ENCODE assay signal across 36 cellular contexts in genomic region chr18:11719050-11719449, GRCh38. TPM values are rescaled to one million over a fixed set of nuclear protein-coding genes. Genes with fewer than 3 reads are reported as not detected.
"Had no signal": no experiment of that assay in that cellular context is flagged by ENCODE, and none has a peak within 500 bp of the region (broad histone marks: within the 10 kb centered on the region; RNA-seq: fewer than 3 reads in every experiment).

No MANE protein-coding gene starts in this region.

- H3K4me3 ChIP-seq: adrenal gland, body of pancreas, breast epithelium had no signal

- H3K4me1 Mint-ChIP-seq: activated CD4-positive, alpha-beta T cell treated with anti-CD3 and anti-CD28 coated beads, Interleukin-2, amount 10 ng/mL, durations not matched to agents 24 days and 14 days; activated naive CD8-positive, alpha-beta T cell treated with anti-CD3 and anti-CD28 coated beads for 36 hours; activated T-helper 17 cell treated with anti-CD3 and anti-CD28 coated beads, Interleukin-2, amount 50 U/mL, for 72 hours; T-helper 17 cell had no signal

- H3K4me1 ChIP-seq: adrenal gland, body of pancreas, breast epithelium had no signal

- H3K27ac ChIP-seq: adrenal gland, body of pancreas, brain microvascular endothelial cell, breast epithelium, VCaP had no signal

- FAIRE-seq: astrocyte, TTC549 had no signal

- H3K27ac Mint-ChIP-seq: activated B cell treated with CpG ODN at 0.5 μM for 24 hours; activated CD4-positive, alpha-beta memory T cell treated with anti-CD3 and anti-CD28 coated beads for 36 hours; activated CD4-positive, alpha-beta T cell treated with anti-CD3 and anti-CD28 coated beads, Interleukin-2, amount 10 ng/mL, durations not matched to agents 24 days and 14 days; activated CD8-positive, alpha-beta T cell treated with anti-CD3 and anti-CD28 coated beads for 36 hours; activated naive CD4-positive, alpha-beta T cell treated with anti-CD3 and anti-CD28 coated beads for 36 hours; activated naive CD4-positive, alpha-beta T cell treated with anti-CD3 and anti-CD28 coated beads, Interleukin-2, amount 50 U/mL, for 72 hours; activated naive CD8-positive, alpha-beta T cell treated with anti-CD3 and anti-CD28 coated beads for 36 hours; activated T-cell treated with anti-CD3 and anti-CD28 coated beads, Interleukin-2, amount 50 U/mL, for 72 hours; activated T-helper 1 cell treated with anti-CD3 and anti-CD28 coated beads, Interleukin-12 subunit alpha, Interleukin-12 subunit beta, Interleukin-2, Interleukin-4 antibody, amounts not matched to agents 30 ng/mL and 10 ng/mL and 1 ng/mL, durations not matched to agents 14 hours and 24 hours and 36 hours; activated T-helper 17 cell treated with anti-CD3 and anti-CD28 coated beads, Interleukin-2, amount 50 U/mL, for 72 hours; T-cell; T-helper 17 cell; T-helper 2 cell treated with Interferon-gamma antibody and Interleukin-4, amounts not matched to agents 5 μg/mL and 100 μg/mL, for 36 hours had no signal

- ATAC-seq: activated CD8-positive, alpha-beta T cell treated with anti-CD3 and anti-CD28 coated beads for 36 hours; activated naive CD4-positive, alpha-beta T cell treated with anti-CD3 and anti-CD28 coated beads, Interleukin-2, amount 50 U/mL, for 72 hours; activated T-cell treated with anti-CD3 and anti-CD28 coated beads, Interleukin-2, amount 50 U/mL, for 4 hours; activated T-cell treated with anti-CD3 and anti-CD28 coated beads, Interleukin-2, amount 50 U/mL, for 72 hours; activated T-helper 17 cell treated with anti-CD3 and anti-CD28 coated beads, Interleukin-2, amount 50 U/mL, for 72 hours; body of pancreas; T-cell; T-helper 17 cell had no signal

- H3K9me3 Mint-ChIP-seq: activated B cell treated with CpG ODN at 0.5 μM for 24 hours; activated CD4-positive, alpha-beta memory T cell treated with anti-CD3 and anti-CD28 coated beads for 36 hours; activated CD4-positive, alpha-beta T cell treated with anti-CD3 and anti-CD28 coated beads, Interleukin-2, amount 10 ng/mL, durations not matched to agents 24 days and 14 days; activated CD8-positive, alpha-beta T cell treated with anti-CD3 and anti-CD28 coated beads for 36 hours; activated naive CD4-positive, alpha-beta T cell treated with anti-CD3 and anti-CD28 coated beads for 36 hours; activated naive CD4-positive, alpha-beta T cell treated with anti-CD3 and anti-CD28 coated beads, Interleukin-2, amount 50 U/mL, for 72 hours; activated naive CD8-positive, alpha-beta T cell treated with anti-CD3 and anti-CD28 coated beads for 36 hours; activated T-cell treated with anti-CD3 and anti-CD28 coated beads, Interleukin-2, amount 50 U/mL, for 4 hours; activated T-cell treated with anti-CD3 and anti-CD28 coated beads, Interleukin-2, amount 50 U/mL, for 72 hours; activated T-helper 1 cell treated with anti-CD3 and anti-CD28 coated beads, Interleukin-12 subunit alpha, Interleukin-12 subunit beta, Interleukin-2, Interleukin-4 antibody, amounts not matched to agents 30 ng/mL and 10 ng/mL and 1 ng/mL, durations not matched to agents 14 hours and 24 hours and 36 hours; activated T-helper 17 cell treated with anti-CD3 and anti-CD28 coated beads, Interleukin-2, amount 50 U/mL, for 72 hours; T-cell; T-helper 2 cell treated with Interferon-gamma antibody and Interleukin-4, amounts not matched to agents 5 μg/mL and 100 μg/mL, for 36 hours had no signal

- H3K36me3 Mint-ChIP-seq: activated CD4-positive, alpha-beta memory T cell treated with anti-CD3 and anti-CD28 coated beads for 36 hours; activated naive CD4-positive, alpha-beta T cell treated with anti-CD3 and anti-CD28 coated beads, Interleukin-2, amount 50 U/mL, for 72 hours; activated naive CD8-positive, alpha-beta T cell treated with anti-CD3 and anti-CD28 coated beads for 36 hours; T-cell had no signal

- H3K27me3 ChIP-seq: adrenal gland, body of pancreas, brain microvascular endothelial cell, breast epithelium had no signal

- H3K9me3 ChIP-seq: adrenal gland, body of pancreas, breast epithelium had no signal

- H3K4me3 Mint-ChIP-seq: activated B cell treated with CpG ODN at 0.5 μM for 24 hours; activated CD4-positive, alpha-beta memory T cell treated with anti-CD3 and anti-CD28 coated beads for 36 hours; activated CD4-positive, alpha-beta T cell treated with anti-CD3 and anti-CD28 coated beads, Interleukin-2, amount 10 ng/mL, durations not matched to agents 24 days and 14 days; activated CD8-positive, alpha-beta T cell treated with anti-CD3 and anti-CD28 coated beads for 36 hours; activated naive CD4-positive, alpha-beta T cell treated with anti-CD3 and anti-CD28 coated beads for 36 hours; activated naive CD8-positive, alpha-beta T cell treated with anti-CD3 and anti-CD28 coated beads for 36 hours; activated T-cell treated with anti-CD3 and anti-CD28 coated beads, Interleukin-2, amount 50 U/mL, for 4 hours; activated T-cell treated with anti-CD3 and anti-CD28 coated beads, Interleukin-2, amount 50 U/mL, for 72 hours; activated T-helper 1 cell treated with anti-CD3 and anti-CD28 coated beads, Interleukin-12 subunit alpha, Interleukin-12 subunit beta, Interleukin-2, Interleukin-4 antibody, amounts not matched to agents 30 ng/mL and 10 ng/mL and 1 ng/mL, durations not matched to agents 14 hours and 24 hours and 36 hours; activated T-helper 17 cell treated with anti-CD3 and anti-CD28 coated beads, Interleukin-2, amount 50 U/mL, for 72 hours; T-cell; T-helper 17 cell; T-helper 2 cell treated with Interferon-gamma antibody and Interleukin-4, amounts not matched to agents 5 μg/mL and 100 μg/mL, for 36 hours had no signal

- H3K36me3 ChIP-seq: adrenal gland, brain microvascular endothelial cell, breast epithelium had no signal

- DNase-seq: activated B cell treated with CpG ODN at 0.5 μM for 24 hours; activated CD4-positive, alpha-beta memory T cell treated with anti-CD3 and anti-CD28 coated beads for 36 hours; activated CD4-positive, alpha-beta T cell treated with anti-CD3 and anti-CD28 coated beads for 4 hours; activated CD4-positive, alpha-beta T cell treated with anti-CD3 and anti-CD28 coated beads, Interleukin-2, amount 10 ng/mL, durations not matched to agents 24 days and 14 days; activated CD4-positive, alpha-beta T cell treated with anti-CD3 and anti-CD28 coated beads, Interleukin-2, amount 50 U/mL, for 1 hour; activated CD4-positive, alpha-beta T cell treated with anti-CD3 and anti-CD28 coated beads, Interleukin-2, amount 50 U/mL, for 4 hours; activated CD4-positive, CD25-positive, alpha-beta regulatory T cell treated with anti-CD3 and anti-CD28 coated beads, Interleukin-2, amount 50 U/mL, for 72 hours; activated CD8-positive, alpha-beta memory T cell treated with anti-CD3 and anti-CD28 coated beads, Interleukin-2, amount 50 U/mL, for 4 hours; activated CD8-positive, alpha-beta T cell treated with anti-CD3 and anti-CD28 coated beads for 36 hours; activated effector memory CD4-positive, alpha-beta T cell treated with anti-CD3 and anti-CD28 coated beads, Interleukin-2, amount 50 U/mL, for 16 hours; activated gamma-delta T cell treated with Interleukin-2 at 50 U/mL for 16 hours; activated naive CD4-positive, alpha-beta T cell; activated naive CD4-positive, alpha-beta T cell treated with anti-CD3 and anti-CD28 coated beads for 36 hours; activated naive CD4-positive, alpha-beta T cell treated with anti-CD3 and anti-CD28 coated beads, Interleukin-2, amount 50 U/mL, for 16 hours; activated naive CD8-positive, alpha-beta T cell treated with anti-CD3 and anti-CD28 coated beads for 36 hours; activated T-cell treated with anti-CD3 and anti-CD28 coated beads for 4 hours; activated T-cell treated with anti-CD3 and anti-CD28 coated beads, Interleukin-2, amount 50 U/mL, for 1 hour; activated T-cell treated with anti-CD3 and anti-CD28 coated beads, Interleukin-2, amount 50 U/mL, for 4 hours; activated T-cell treated with anti-CD3 and anti-CD28 coated beads, Interleukin-2, amount 50 U/mL, for 72 hours; adrenal gland; amniotic stem cell; aorta; body of pancreas; brain microvascular endothelial cell; central memory CD4-positive, alpha-beta T cell; T-cell; T-helper 17 cell; T-helper 9 cell had no signal

RNA-seq across cellular contexts. Expression of gene GNAL, which starts 30.0 kb away (rescaled TPM):
- total RNA-seq: activated B cell treated with CpG ODN at 0.5 μM for 24 hours had no signal
